ENCODE assay signal across 12 cellular contexts in genomic region chr10:11146402-11147171, GRCh38.
DNase-seq lines count a peak whose midpoint lies in the region; ATAC-seq and TF ChIP-seq lines count a peak whose summit lies in the region.
"Had no signal": no experiment of that assay in that cellular context is flagged by ENCODE, and none has a peak within 500 bp of the region (broad histone marks: within the 10 kb centered on the region; RNA-seq: fewer than 3 reads in every experiment).

No MANE protein-coding gene starts in this region.

- ATAC-seq in heart left ventricle = no peak
- ATAC-seq in Right ventricle myocardium inferior = no peak
- ATAC-seq in activated CD8-positive, alpha-beta T cell treated with anti-CD3 and anti-CD28 coated beads for 36 hours = no peak
- ATAC-seq in gastroesophageal sphincter = no peak
- no peak for ATAC-seq in GM19324 (IDR thresholded peaks at IDR 0.05; ENCODE audit: low FRiP score, unreplicated experiment)
- ATAC-seq in HG03097 (IDR thresholded peaks at IDR 0.05; ENCODE audit: low FRiP score, unreplicated experiment) = no peak

- peaks cover 2% of the 10 kb centered on the region for H3K9me3 Mint-ChIP-seq in activated CD8-positive, alpha-beta T cell treated with anti-CD3 and anti-CD28 coated beads for 36 hours

- H3K9me3 ChIP-seq in heart left ventricle (no peaks in the 10 kb centered on the region), gastroesophageal sphincter (no peaks in the 10 kb centered on the region), thymus (ENCODE audit: control insufficient read depth) (no peaks in the 10 kb centered on the region)

- H3K4me1 ChIP-seq in heart left ventricle = peaks cover 4 to 88% (median 69%) of the 10 kb centered on the region in 12 donors
- peaks cover 18 to 84% (median 25%) of the 10 kb centered on the region in 3 donors for H3K4me1 ChIP-seq in gastroesophageal sphincter
- peaks cover 54% of the 10 kb centered on the region for H3K4me1 ChIP-seq in thymus (ENCODE audit: control insufficient read depth, insufficient read depth, low read length)

- no peaks in the 10 kb centered on the region for H3K36me3 Mint-ChIP-seq in activated CD8-positive, alpha-beta T cell treated with anti-CD3 and anti-CD28 coated beads for 36 hours (ENCODE audit: low read depth)

- POLR2A ChIA-PET in activated CD8-positive, alpha-beta T cell treated with anti-CD3 and anti-CD28 coated beads for 36 hours (lab: Charles Lee) = interaction anchor here (0.5 to 13.3 kb wide), 9 partner anchors 11 to 117 kb away, joined by 3 to 261 read pairs (median 3); no protein-coding TSS in a partner anchor

- no peaks in the 10 kb centered on the region for H3K27me3 Mint-ChIP-seq in activated CD8-positive, alpha-beta T cell treated with anti-CD3 and anti-CD28 coated beads for 36 hours

- H3K27me3 ChIP-seq in heart left ventricle = no peaks in the 10 kb centered on the region
- H3K27me3 ChIP-seq in gastroesophageal sphincter = no peaks in the 10 kb centered on the region
- H3K27me3 ChIP-seq in thymus (ENCODE audit: control insufficient read depth, insufficient read depth) = no peaks in the 10 kb centered on the region

- peak overlapping the region; percentile 93 for H3K27ac Mint-ChIP-seq in activated CD8-positive, alpha-beta T cell treated with anti-CD3 and anti-CD28 coated beads for 36 hours

- no peak for TF ChIP-seq CTCF in heart left ventricle (IDR thresholded peaks at IDR 0.05)
- no peak for TF ChIP-seq CTCF in activated CD8-positive, alpha-beta T cell treated with anti-CD3 and anti-CD28 coated beads for 36 hours (IDR thresholded peaks at IDR 0.05)
- TF ChIP-seq CTCF in gastroesophageal sphincter (IDR thresholded peaks at IDR 0.05) = no peak

- WGBS in heart left ventricle, 4 donors = 48 to 57% (median 51%) methylated on average over 6 of the region's 6 CpGs
- 22 to 57% methylated on average over 3 to 6 of the region's 6 CpGs for WGBS in gastroesophageal sphincter (ENCODE audit: low coverage in 1 of 2), 2 donors
- WGBS in thymus = 68% methylated on average over 6 of the region's 6 CpGs

- DNase-seq in heart left ventricle = no peak
- DNase-seq in Right ventricle myocardium inferior (ENCODE audit: missing footprints) = no peak
- no peak for DNase-seq in activated CD8-positive, alpha-beta T cell treated with anti-CD3 and anti-CD28 coated beads for 36 hours
- no peak for DNase-seq in NCI-H748 (lab: John Stamatoyannopoulos, UW; ENCODE audit: unreplicated experiment)
- DNase-seq: activated CD4-positive, CD25-positive, alpha-beta regulatory T cell treated with anti-CD3 and anti-CD28 coated beads, Interleukin-2, amount 50 U/mL, for 72 hours; NCI-H2081 treated with DMSO at 0.1 percent for 48 hours; stimulated activated CD8-positive, alpha-beta memory T cell treated with anti-CD3 and anti-CD28 coated beads, Interleukin-4, amount 100 ng/mL, for 48 hours had no signal

- H3K4me1 Mint-ChIP-seq in activated CD8-positive, alpha-beta T cell treated with anti-CD3 and anti-CD28 coated beads for 36 hours (ENCODE audit: low read depth) = peaks cover 89% of the 10 kb centered on the region

- no peaks in the 10 kb centered on the region for H3K36me3 ChIP-seq in heart left ventricle
- H3K36me3 ChIP-seq in gastroesophageal sphincter = no peaks in the 10 kb centered on the region
- no peaks in the 10 kb centered on the region for H3K36me3 ChIP-seq in thymus (ENCODE audit: control insufficient read depth, insufficient read depth)

- H3K4me3 ChIP-seq in heart left ventricle (no peak overlapping the region), gastroesophageal sphincter (no peak overlapping the region), thymus (ENCODE audit: low read length) (no peak overlapping the region)
- H3K4me3 ChIP-seq: skin epidermis had no signal

- TF ChIP-seq POLR2A in heart left ventricle (IDR thresholded peaks at IDR 0.05) (no peak), gastroesophageal sphincter (IDR thresholded peaks at IDR 0.05) (no peak)

- H3K27ac ChIP-seq in heart left ventricle (peak overlapping the region in 9 of 12 donors; percentile 28 to 82 (median 55)), gastroesophageal sphincter (peak overlapping the region in 3 of 4 donors; percentile 12 to 16 (median 12)), thymus (ENCODE audit: low read depth) (peak overlapping the region; percentile 86)

- no peak for TF ChIP-seq EP300 in gastroesophageal sphincter (IDR thresholded peaks at IDR 0.05)

- intact Hi-C loops in heart left ventricle (cut with DNase I) (loop anchor here in 1 of 10 donors (5.0 kb wide), 1 partner anchor 104 kb away; no protein-coding TSS in a partner anchor), Right ventricle myocardium inferior (cut with DNase I) (loop anchor here (5.0 kb wide), 1 partner anchor 99 kb away; no protein-coding TSS in a partner anchor)
- intact Hi-C loops in activated CD8-positive, alpha-beta T cell treated with anti-CD3 and anti-CD28 coated beads for 36 hours (cut with micrococcal nuclease) = loop anchor here (5.0 kb wide), 1 partner anchor 36 kb away; no protein-coding TSS in a partner anchor

- CTCF ChIA-PET in activated CD8-positive, alpha-beta T cell treated with anti-CD3 and anti-CD28 coated beads for 36 hours (lab: Charles Lee) = interaction anchor here (1.0 to 10.3 kb wide), 6 partner anchors 10 to 124 kb away, joined by 3 to 100 read pairs (median 7); no protein-coding TSS in a partner anchor

- H3K4me3 Mint-ChIP-seq in activated CD8-positive, alpha-beta T cell treated with anti-CD3 and anti-CD28 coated beads for 36 hours = peak overlapping the region; percentile 74

Comparison
In these comparisons a context has a peak if more than half of its experiments do, and no peak if none do; other contexts are left out.
1. H3K27ac ChIP-seq: peak in every context shown above with its lines; median percentile 86 in thymus; 55 in heart left ventricle; 12 in gastroesophageal sphincter.